14 cellular contexts compared by ENCODE assay signal in genomic region chr1:19418503-19418971, GRCh38.
DNase-seq lines count a peak whose midpoint lies in the region; ATAC-seq and TF ChIP-seq lines count a peak whose summit lies in the region.
"Had no signal": no experiment of that assay in that cellular context is flagged by ENCODE, and none has a peak within 500 bp of the region (broad histone marks: within the 10 kb centered on the region; RNA-seq: fewer than 3 reads in every experiment).

No MANE protein-coding gene starts in this region.

- H3K36me3 ChIP-seq in Panc1 (ENCODE audit: control insufficient read depth, insufficient read depth, low read length): peaks cover 4% of the 10 kb centered on the region; the same call in 1 of the 2 replicates
- peaks cover 0 to 35% (median 14%) of the 10 kb centered on the region in 3 donors for H3K36me3 ChIP-seq in esophagus squamous epithelium
- H3K36me3 ChIP-seq in gastrocnemius medialis: no peaks in the 10 kb centered on the region

- CTCF ChIA-PET in activated CD4-positive, alpha-beta T cell treated with anti-CD3 and anti-CD28 coated beads for 36 hours (lab: Charles Lee): no interaction called here
- CTCF ChIA-PET in Panc1 (lab: Charles Lee): no interaction called here

- H3K9me3 ChIP-seq in Panc1 (ENCODE audit: control insufficient read depth, insufficient read depth, low read depth, low read length) (no peaks in the 10 kb centered on the region), esophagus squamous epithelium (no peaks in the 10 kb centered on the region), gastrocnemius medialis (no peaks in the 10 kb centered on the region)

- no peak for TF ChIP-seq CTCF in Panc1 (IDR thresholded peaks at IDR 0.05)
- no peak for TF ChIP-seq CTCF in esophagus squamous epithelium (IDR thresholded peaks at IDR 0.05)
- TF ChIP-seq CTCF in gastrocnemius medialis (IDR thresholded peaks at IDR 0.05 in 4 of 5, conservative IDR thresholded peaks at IDR 0.05 in 1 of 5): no peak

- intact Hi-C loops in activated CD4-positive, alpha-beta T cell treated with anti-CD3 and anti-CD28 coated beads for 36 hours (cut with DNase I, micrococcal nuclease): no loop called here
- intact Hi-C loops in Panc1 (cut with micrococcal nuclease; ENCODE audit: unreplicated experiment): no loop called here
- intact Hi-C loops in esophagus squamous epithelium (cut with DNase I): no loop called here
- intact Hi-C loops in gastrocnemius medialis (cut with DNase I; ENCODE audit: low total_unique reads): no loop called here

- H3K4me1 Mint-ChIP-seq in activated CD4-positive, alpha-beta T cell treated with anti-CD3 and anti-CD28 coated beads for 36 hours: peaks cover 59% of the 10 kb centered on the region

- no peak for DNase-seq in activated CD4-positive, alpha-beta T cell treated with anti-CD3 and anti-CD28 coated beads for 36 hours
- DNase-seq in activated CD4-positive, alpha-beta T cell treated with anti-CD3 and anti-CD28 coated beads, Interleukin-2, amount 50 U/mL, for 4 hours: no peak
- DNase-seq in Panc1 (ENCODE audit: low read depth, low spot score) (no peak), esophagus squamous epithelium (lab: John Stamatoyannopoulos, UW) (no peak), gastrocnemius medialis (peak in 1 of 2 donors; percentile 52), glomerular visceral epithelial cell (ENCODE audit: extremely low spot score) (no peak)
- DNase-seq: activated naive CD4-positive, alpha-beta T cell treated with anti-CD3 and anti-CD28 coated beads for 36 hours; effector memory CD4-positive, alpha-beta T cell; hypothalamus; NCI-H2171 had no signal

- no peaks in the 10 kb centered on the region for H3K27me3 ChIP-seq in Panc1 (ENCODE audit: control insufficient read depth, insufficient read depth, low read length)
- H3K27me3 ChIP-seq in esophagus squamous epithelium: no peaks in the 10 kb centered on the region
- no peaks in the 10 kb centered on the region for H3K27me3 ChIP-seq in gastrocnemius medialis

- TSS peak; percentile 33 for BruUV-seq in Panc1 (replicated peaks; lab: Mats Ljungman, UMichigan)

- no peaks in the 10 kb centered on the region for H3K9me3 Mint-ChIP-seq in activated CD4-positive, alpha-beta T cell treated with anti-CD3 and anti-CD28 coated beads for 36 hours (ENCODE audit: low read depth)
- H3K9me3 Mint-ChIP-seq: activated naive CD4-positive, alpha-beta T cell treated with anti-CD3 and anti-CD28 coated beads for 36 hours had no signal

- peaks cover 35% of the 10 kb centered on the region for H3K4me1 ChIP-seq in Panc1 (ENCODE audit: control insufficient read depth, insufficient read depth, low read length)
- peaks cover 50 to 100% (median 60%) of the 10 kb centered on the region in 3 donors for H3K4me1 ChIP-seq in esophagus squamous epithelium
- peaks cover 90 to 95% of the 10 kb centered on the region in 2 donors for H3K4me1 ChIP-seq in gastrocnemius medialis

- no peak overlapping the region for H3K27ac ChIP-seq in Panc1 (ENCODE audit: low read length)
- H3K27ac ChIP-seq in esophagus squamous epithelium: peak overlapping the region in 3 of 4 donors; percentile 46 to 92 (median 88)
- H3K27ac ChIP-seq in gastrocnemius medialis: peak overlapping the region; percentile 36 to 69 (median 56)
- H3K27ac ChIP-seq: RWPE1 had no signal

- no peak for ATAC-seq in activated CD4-positive, alpha-beta T cell treated with anti-CD3 and anti-CD28 coated beads for 36 hours
- no peak for ATAC-seq in Panc1
- ATAC-seq in gastrocnemius medialis: peak; percentile 18 to 74
- no peak for ATAC-seq in HG02970 (IDR thresholded peaks at IDR 0.05; ENCODE audit: low FRiP score, unreplicated experiment)
- no peak for ATAC-seq in HG02642 (IDR thresholded peaks at IDR 0.05; ENCODE audit: poor library complexity, unreplicated experiment)

- WGBS in esophagus squamous epithelium, 2 donors: 73 to 88% methylated on average over 4 to 5 of the region's 5 CpGs

- H3K27me3 Mint-ChIP-seq in activated CD4-positive, alpha-beta T cell treated with anti-CD3 and anti-CD28 coated beads for 36 hours: no peaks in the 10 kb centered on the region

- no peak overlapping the region for H3K4me3 Mint-ChIP-seq in activated CD4-positive, alpha-beta T cell treated with anti-CD3 and anti-CD28 coated beads for 36 hours
- H3K4me3 Mint-ChIP-seq: activated naive CD4-positive, alpha-beta T cell treated with anti-CD3 and anti-CD28 coated beads for 36 hours had no signal

- POLR2A ChIA-PET in activated CD4-positive, alpha-beta T cell treated with anti-CD3 and anti-CD28 coated beads for 36 hours (lab: Charles Lee): no interaction called here
- POLR2A ChIA-PET in Panc1 (lab: Charles Lee): no interaction called here

- TF ChIP-seq POLR2A in esophagus squamous epithelium (IDR thresholded peaks at IDR 0.05) (no peak), gastrocnemius medialis (IDR thresholded peaks at IDR 0.05) (no peak)

- in situ Hi-C loops in Panc1 (cut with HindIII; ENCODE audit: low pct_unique_long_range_greater_than_20kb, low sequenced_read_pairs): no loop called here
- in situ Hi-C loops in gastrocnemius medialis (cut with MboI; ENCODE audit: low sequenced_read_pairs in 4 of 4): no loop called here

- peak overlapping the region; percentile 68 for H3K27ac Mint-ChIP-seq in activated CD4-positive, alpha-beta T cell treated with anti-CD3 and anti-CD28 coated beads for 36 hours
- H3K27ac Mint-ChIP-seq: activated naive CD4-positive, alpha-beta T cell treated with anti-CD3 and anti-CD28 coated beads for 36 hours had no signal

- H3K4me3 ChIP-seq in Panc1 (ENCODE audit: low read depth in 2 of 2, low read length in 2 of 2) (no peak overlapping the region), esophagus squamous epithelium (no peak overlapping the region), gastrocnemius medialis (no peak overlapping the region)
- H3K4me3 ChIP-seq: skin epidermis had no signal

- H3K36me3 Mint-ChIP-seq in activated CD4-positive, alpha-beta T cell treated with anti-CD3 and anti-CD28 coated beads for 36 hours (ENCODE audit: low read depth): peaks cover 22% of the 10 kb centered on the region

Comparison
In these comparisons a context has a peak if more than half of its experiments do, and no peak if none do; other contexts are left out.
1. ATAC-seq: peak in gastrocnemius medialis (2 of 2); none in activated CD4-positive, alpha-beta T cell treated with anti-CD3 and anti-CD28 coated beads for 36 hours (single experiment), Panc1 (single experiment), HG02970 (single experiment) and HG02642 (single experiment).